8 cellular contexts compared by ENCODE assay signal in genomic region chr2:110211938-110212858, GRCh38. TPM values are rescaled to one million over a fixed set of nuclear protein-coding genes. Genes with fewer than 3 reads are reported as not detected.
DNase-seq lines count a peak whose midpoint lies in the region; ATAC-seq, FAIRE-seq and TF ChIP-seq lines count a peak whose summit lies in the region.

Gene MTLN, minus strand, starts transcription at chr2:110212547. Its CDS starts 22 bp downstream, at chr2:110212525.

- ATAC-seq in HG02623 (IDR thresholded peaks at IDR 0.05; ENCODE audit: unreplicated experiment) (peak; percentile 84), heart right ventricle (peak; percentile 90 to 97 (median 94))

- peak; percentile 77 for FAIRE-seq in GM12891 (lab: Jason Lieb, UNC)

- TF ChIP-seq POLR2A in GM12891 (IDR thresholded peaks at IDR 0.05; ENCODE audit: low read depth, low read length) (peak; percentile 96), prostate gland (IDR thresholded peaks at IDR 0.05) (peak; percentile 42)

- DNase-seq in GM12891 (ENCODE audit: insufficient read length, low spot score) (peak; percentile 68), NCI-H1092 treated with DMSO at 0.1 percent for 48 hours (lab: John Stamatoyannopoulos, UW) (peak; percentile 64), amniotic epithelial cell (ENCODE audit: low read depth) (peak; percentile 56), heart right ventricle (peak; percentile 69 to 77), prostate gland (ENCODE audit: low spot score) (peak; percentile 52)

- peak within 1 kb of the TSS; percentile 51 to 84 (median 78) for H3K4me3 ChIP-seq in heart right ventricle
- H3K4me3 ChIP-seq in prostate gland = peak within 1 kb of the TSS; percentile 54 to 68
- H3K4me3 ChIP-seq in urinary bladder (ENCODE audit: low read depth, low read length) = peak within 1 kb of the TSS; percentile 68

- TF ChIP-seq CTCF in heart right ventricle (IDR thresholded peaks at IDR 0.05) = peak in 1 of 9 donors; percentile 8
- peak in 1 of 4 experiments; percentile 12 for TF ChIP-seq CTCF in prostate gland (IDR thresholded peaks at IDR 0.05)

- peaks cover 0 to 27% (median 12%) of the 10 kb centered on the region in 9 donors for H3K36me3 ChIP-seq in heart right ventricle
- H3K36me3 ChIP-seq in prostate gland = no peaks in the 10 kb centered on the region
- peaks cover 2% of the 10 kb centered on the region for H3K36me3 ChIP-seq in urinary bladder (ENCODE audit: insufficient read depth)

- H3K27me3 ChIP-seq in heart right ventricle = peaks cover 0 to 17% (median 0%) of the 10 kb centered on the region in 7 donors
- H3K27me3 ChIP-seq in prostate gland (replicated peaks; ENCODE audit: insufficient read depth) = no peaks in the 10 kb centered on the region

- H3K4me1 ChIP-seq in heart right ventricle (peaks cover 0 to 24% (median 11%) of the 10 kb centered on the region in 9 donors), prostate gland (replicated peaks) (no peaks in the 10 kb centered on the region), urinary bladder (ENCODE audit: insufficient read depth) (peaks cover 2% of the 10 kb centered on the region)

- 0 to 3% methylated on average over 54 of the region's 54 CpGs for WGBS in heart right ventricle, 2 donors
- WGBS in prostate gland = under 1% methylated on average over 54 of the region's 54 CpGs
- WGBS in urinary bladder = under 1% methylated on average over 54 of the region's 54 CpGs

- intact Hi-C loops in T-helper 1 cell treated with Interleukin-12 subunit alpha and Interleukin-12 subunit beta and Interleukin-4 antibody, amounts not matched to agents 30 ng/mL and 1 ng/mL, for 36 hours (cut with micrococcal nuclease) = loop anchor here (1.0 to 10.0 kb wide), 4 partner anchors 8 to 1677 kb away; partner anchors contain the start of genes LIMS1, SEPTIN10 and SOWAHC
- intact Hi-C loops in heart right ventricle (cut with DNase I) = no loop called here
- intact Hi-C loops in prostate gland (cut with DNase I) = no loop called here

- H3K27ac ChIP-seq in heart right ventricle (peak within 1 kb of the TSS; percentile 64 to 93 (median 89)), prostate gland (peak within 1 kb of the TSS; percentile 66 to 73), urinary bladder (ENCODE audit: low read depth) (peak within 1 kb of the TSS; percentile 80)

- H3K9me3 ChIP-seq in heart right ventricle = peaks cover 0 to 7% (median 0%) of the 10 kb centered on the region in 11 donors
- H3K9me3 ChIP-seq in prostate gland = no peaks in the 10 kb centered on the region

TF ChIP-seq in GM12891, 5 proteins besides CTCF, POLR2A, EP300 and RAD21:
- peak; percentile 83; the same call in 1 of the 2 replicates for TF ChIP-seq TAF1 (IDR thresholded peaks at IDR 0.05; ENCODE audit: low read depth, low read length)
- no peak for TF ChIP-seq PAX5 (IDR thresholded peaks at IDR 0.05; ENCODE audit: insufficient read depth, low read length, severe bottlenecking)
- TF ChIP-seq POLR2AphosphoS5 (IDR thresholded peaks at IDR 0.05; ENCODE audit: low read depth, low read length) = peak; percentile 91

RNA-seq across cellular contexts. Expression of gene MTLN, which starts in this region (rescaled TPM):
- 72.8 TPM for polyA plus RNA-seq in GM12891 (2012; ENCODE audit: low read depth, missing spikeins)
- 38.5 and 44.4 TPM in 2 replicates for total RNA-seq in T-helper 1 cell treated with Interleukin-12 subunit alpha and Interleukin-12 subunit beta and Interleukin-4 antibody, amounts not matched to agents 30 ng/mL and 1 ng/mL, for 36 hours
- total RNA-seq in heart right ventricle (100 to 1,000 TPM; 129 to 197 (median 171) TPM), prostate gland (100 to 1,000 TPM; 102 to 108 TPM), urinary bladder (26.6 TPM)
- polyA plus RNA-seq in heart right ventricle (100 to 1,000 TPM; 407 to 848 TPM), urinary bladder (157 TPM)

Comparison
In these comparisons a context has a peak if more than half of its experiments do, and no peak if none do; other contexts are left out.
1. Peak in every context shown above with its lines: DNase-seq, ATAC-seq, H3K4me3 ChIP-seq and H3K27ac ChIP-seq.